Comparison of ENCODE assay signal across 8 cellular contexts in genomic region chr16:3059723-3060242, GRCh38. TPM values are rescaled to one million over a fixed set of nuclear protein-coding genes. Genes with fewer than 3 reads are reported as not detected.
DNase-seq lines count a peak whose midpoint lies in the region; ATAC-seq and TF ChIP-seq lines count a peak whose summit lies in the region.

No MANE protein-coding gene starts in this region.

- no peak for TF ChIP-seq POLR2A in gastrocnemius medialis (IDR thresholded peaks at IDR 0.05)

- H3K27me3 ChIP-seq in SJSA1 (replicated peaks) (no peaks in the 10 kb centered on the region), gastrocnemius medialis (no peaks in the 10 kb centered on the region)

- POLR2A ChIA-PET in GM10248 (lab: Yijun Ruan, JAX) = no interaction called here

- ATAC-seq in GM18909 (IDR thresholded peaks at IDR 0.05; ENCODE audit: poor library complexity, unreplicated experiment) = peak; percentile 2
- no peak for ATAC-seq in gastrocnemius medialis

- CTCF ChIA-PET in GM10248 (lab: Yijun Ruan, JAX) = interaction anchor here (0.7 to 4.4 kb wide), 22 partner anchors 9 to 341 kb away, joined by 3 to 119 read pairs (median 6); partner anchors contain the start of genes HCFC1R1, THOC6, ZNF174 and ZNF205

- H3K9me3 ChIP-seq in SJSA1 (replicated peaks) (no peaks in the 10 kb centered on the region), gastrocnemius medialis (no peaks in the 10 kb centered on the region)

- peaks cover 18% of the 10 kb centered on the region for H3K4me1 ChIP-seq in SJSA1 (replicated peaks)
- peaks cover 32 to 43% of the 10 kb centered on the region in 2 donors for H3K4me1 ChIP-seq in gastrocnemius medialis

- in situ Hi-C loops in gastrocnemius medialis (cut with MboI; ENCODE audit: low sequenced_read_pairs in 4 of 4) = loop anchor here in 3 of 4 donors (5.0 to 10.0 kb wide), 4 partner anchors 65 to 108 kb away; no protein-coding TSS in a partner anchor

- H3K27ac ChIP-seq in SJSA1 (peak overlapping the region; percentile 77), gastrocnemius medialis (peak overlapping the region; percentile 79 to 85 (median 83))

- TF ChIP-seq CTCF in fibroblast of the aortic adventitia (IDR thresholded peaks at IDR 0.05; ENCODE audit: insufficient read depth, low read length) (no peak), gastrocnemius medialis (IDR thresholded peaks at IDR 0.05 in 4 of 5, conservative IDR thresholded peaks at IDR 0.05 in 1 of 5) (no peak), GM10248 (IDR thresholded peaks at IDR 0.05; ENCODE audit: control extremely low read depth, extremely low read depth, low read depth, missing control alignments) (no peak)

- H3K36me3 ChIP-seq in SJSA1 (no peaks in the 10 kb centered on the region), gastrocnemius medialis (no peaks in the 10 kb centered on the region)

- peak in 1 of 2 experiments; percentile 44 for DNase-seq in SJSA1 (ENCODE audit: low read depth in 1 of 2, low spot score in 2 of 2)
- no peak for DNase-seq in fibroblast of the aortic adventitia (ENCODE audit: low read depth)
- DNase-seq in gastrocnemius medialis = no peak
- no peak for DNase-seq in GM10248 (ENCODE audit: extremely low spot score)
- DNase-seq in iPS-NIHi7 (ENCODE audit: extremely low spot score) = no peak
- no peak for DNase-seq in occipital lobe (lab: John Stamatoyannopoulos, UW)
- no peak for DNase-seq in AML-193 (lab: John Stamatoyannopoulos, UW)

- intact Hi-C loops in gastrocnemius medialis (cut with DNase I; ENCODE audit: low total_unique reads) = loop anchor here (1.0 to 2.0 kb wide), 4 partner anchors 39 to 107 kb away; partner anchors contain the start of gene TNFRSF12A

- H3K4me3 ChIP-seq in SJSA1 (peak overlapping the region; percentile 76), fibroblast of the aortic adventitia (ENCODE audit: low read depth, low read length) (peak overlapping the region; percentile 87), gastrocnemius medialis (peak overlapping the region; percentile 79 to 98 (median 92))

RNA-seq across cellular contexts. Expression of gene IL32, which starts 5.7 kb away (rescaled TPM):
- 99.8 and 160 TPM in 2 replicates for total RNA-seq in SJSA1 (2014; rRNA removed; shearing (Covaris generic))
- total RNA-seq in fibroblast of the aortic adventitia (ENCODE audit: low replicate concordance) = 7.6 and 7.8 TPM in 2 replicates
- 10 to 100 TPM; 45.4 to 79.0 (median 54.6) TPM for total RNA-seq in gastrocnemius medialis
- total RNA-seq in occipital lobe = 1.1 TPM

RNA-seq across cellular contexts. Expression of gene MMP25, which starts 13.4 kb away (rescaled TPM):
- total RNA-seq in SJSA1 (2014; rRNA removed; shearing (Covaris generic)) = 0.55 TPM in 1 of 2 replicates, not detected in the other
- total RNA-seq in fibroblast of the aortic adventitia (ENCODE audit: low replicate concordance) (not detected in 2 replicates), gastrocnemius medialis (under 1 TPM in 3 of 4 donors, not detected in 1; 0.15 to 0.75 (median 0.58) TPM), occipital lobe (0.62 TPM)

RNA-seq across cellular contexts. Expression of gene BICDL2, which starts 23.0 kb away (rescaled TPM):
- total RNA-seq in SJSA1 (2014; rRNA removed; shearing (Covaris generic)) = not detected in 2 replicates
- total RNA-seq in fibroblast of the aortic adventitia (ENCODE audit: low replicate concordance) (not detected in 2 replicates), gastrocnemius medialis (under 1 TPM in 1 of 4 donors, not detected in 3; 0.32 TPM), occipital lobe (not detected)

RNA-seq across cellular contexts. Expression of gene THOC6, which starts 35.9 kb away (rescaled TPM):
- 27.4 and 28.2 TPM in 2 replicates for total RNA-seq in SJSA1 (2014; rRNA removed; shearing (Covaris generic))
- total RNA-seq in fibroblast of the aortic adventitia (ENCODE audit: low replicate concordance) (16.3 and 30.2 TPM in 2 replicates), gastrocnemius medialis (10 to 100 TPM; 15.0 to 31.1 (median 21.5) TPM), occipital lobe (5.8 TPM)

RNA-seq across cellular contexts. Expression of gene HCFC1R1, which starts 36.0 kb away (rescaled TPM):
- 16.2 and 30.6 TPM in 2 replicates for total RNA-seq in SJSA1 (2014; rRNA removed; shearing (Covaris generic))
- 40.6 and 45.6 TPM in 2 replicates for total RNA-seq in fibroblast of the aortic adventitia (ENCODE audit: low replicate concordance)
- 100 to 1,000 TPM in 1 of 4 donors, 10 to 100 TPM in 3; 41.8 to 124 (median 66.9) TPM for total RNA-seq in gastrocnemius medialis
- 15.1 TPM for total RNA-seq in occipital lobe
